10 cellular contexts compared by ENCODE assay signal in genomic region chr3:155391583-155391982, GRCh38.
DNase-seq lines count a peak whose midpoint lies in the region; ATAC-seq and TF ChIP-seq lines count a peak whose summit lies in the region.
"Had no signal": no experiment of that assay in that cellular context is flagged by ENCODE, and none has a peak within 500 bp of the region (broad histone marks: within the 10 kb centered on the region; RNA-seq: fewer than 3 reads in every experiment).

No MANE protein-coding gene starts in this region.

- H3K36me3 ChIP-seq in neural progenitor cell: no peaks in the 10 kb centered on the region

- H3K4me3 ChIP-seq in epithelial cell of esophagus (ENCODE audit: low read length): no peak overlapping the region
- no peak overlapping the region for H3K4me3 ChIP-seq in neural progenitor cell

- peak overlapping the region; percentile 62 for H3K27ac Mint-ChIP-seq in neural progenitor cell

- no peaks in the 10 kb centered on the region for H4K20me1 ChIP-seq in neural progenitor cell (ENCODE audit: low read depth)

- no peaks in the 10 kb centered on the region for H3K9me3 ChIP-seq in neural progenitor cell (ENCODE audit: low read depth)

- no peak for ATAC-seq in HG02973 (IDR thresholded peaks at IDR 0.05; ENCODE audit: unreplicated experiment)

- H3K27ac ChIP-seq in neural progenitor cell: no peak overlapping the region

- no peak overlapping the region for H2AFZ ChIP-seq in neural progenitor cell (replicated peaks)

- no peaks in the 10 kb centered on the region for H3K79me2 ChIP-seq in neural progenitor cell (ENCODE audit: low read depth)

- H3K4me3 Mint-ChIP-seq in neural progenitor cell: no peak overlapping the region

- H3K4me1 Mint-ChIP-seq in neural progenitor cell: peaks cover 24% of the 10 kb centered on the region

- peak overlapping the region; percentile 6 for H3K4me2 ChIP-seq in neural progenitor cell

- no peak for TF ChIP-seq CTCF in epithelial cell of esophagus (IDR thresholded peaks at IDR 0.05; ENCODE audit: insufficient read depth, low read depth, low read length, missing control alignments)
- TF ChIP-seq CTCF in neural progenitor cell (IDR thresholded peaks at IDR 0.05): no peak

- H3K27me3 ChIP-seq in neural progenitor cell: no peaks in the 10 kb centered on the region

- H3K9me3 Mint-ChIP-seq in neural progenitor cell: peaks cover 6% of the 10 kb centered on the region

- peak; percentile 90 for DNase-seq in AG20443 (ENCODE audit: low spot score)
- peak; percentile 47 for DNase-seq in LoVo (ENCODE audit: low spot score)
- DNase-seq in epithelial cell of esophagus (ENCODE audit: low read depth): peak; percentile 54
- peak; percentile 66 for DNase-seq in neural progenitor cell (ENCODE audit: low spot score)
- DNase-seq in NCI-H187 (lab: John Stamatoyannopoulos, UW): no peak
- no peak for DNase-seq in activated CD4-positive, alpha-beta T cell treated with anti-CD3 and anti-CD28 coated beads, Interleukin-2, amount 50 U/mL, for 4 hours
- DNase-seq in OCI-M2 (lab: John Stamatoyannopoulos, UW; ENCODE audit: unreplicated experiment): no peak
- DNase-seq: DMS53, NCI-H1092 had no signal

- peaks cover 1% of the 10 kb centered on the region for H3K36me3 Mint-ChIP-seq in neural progenitor cell

- peaks cover 7% of the 10 kb centered on the region for H3F3A ChIP-seq in neural progenitor cell (ENCODE audit: low read depth)

- H3K27me3 Mint-ChIP-seq in neural progenitor cell (ENCODE audit: insufficient read depth, low read depth): peaks cover 5% of the 10 kb centered on the region

- H3K9ac ChIP-seq in neural progenitor cell: no peak overlapping the region

- peaks cover 13% of the 10 kb centered on the region for H3K4me1 ChIP-seq in neural progenitor cell

Comparison
In these comparisons a context has a peak if more than half of its experiments do, and no peak if none do; other contexts are left out.
1. DNase-seq: peak in AG20443 (single experiment), LoVo (single experiment), epithelial cell of esophagus (single experiment) and neural progenitor cell (single experiment); none in NCI-H187 (0 of 2), activated CD4-positive, alpha-beta T cell treated with anti-CD3 and anti-CD28 coated beads, Interleukin-2, amount 50 U/mL, for 4 hours (0 of 2) and OCI-M2 (single experiment).